13 cellular contexts compared by ENCODE assay signal in the genomic region with DNA sequence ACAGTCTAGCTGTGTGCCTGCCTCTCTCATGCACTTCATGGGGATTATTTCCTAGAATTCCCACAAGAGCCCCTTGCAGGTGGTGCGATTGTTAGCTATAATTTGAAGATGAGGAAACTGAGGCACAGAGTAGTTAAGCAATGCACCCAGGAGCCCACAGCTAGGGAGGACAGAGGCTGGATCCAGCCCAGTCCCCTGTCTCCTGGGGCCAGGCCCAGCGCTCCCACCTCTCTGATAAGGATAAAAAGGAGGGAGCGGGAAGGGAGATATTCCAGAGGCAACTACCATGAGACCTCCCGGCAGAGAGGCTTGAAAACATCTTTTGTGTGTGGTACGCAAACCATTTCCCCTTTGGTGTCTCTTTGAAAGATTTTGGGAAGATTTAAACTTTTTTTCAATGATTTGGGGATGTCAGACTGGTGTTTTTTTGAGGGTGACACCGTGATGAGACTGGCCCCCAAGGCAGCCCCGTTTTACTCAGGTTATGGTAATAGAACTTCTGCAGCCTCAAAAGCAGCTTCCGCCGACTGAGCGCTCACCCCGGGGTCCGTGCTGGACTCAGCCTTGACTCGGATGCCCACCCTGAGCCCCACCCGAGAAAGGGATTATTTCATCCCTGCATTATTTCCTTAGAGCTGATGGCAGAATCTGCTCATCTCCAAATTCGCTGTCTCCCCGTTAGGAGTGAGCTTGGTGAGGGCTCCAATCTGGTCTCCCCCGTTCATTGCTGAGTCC.
DNase-seq lines count a peak whose midpoint lies in the region; ATAC-seq and TF ChIP-seq lines count a peak whose summit lies in the region.
"Had no signal": no experiment of that assay in that cellular context is flagged by ENCODE, and none has a peak within 500 bp of the region (broad histone marks: within the 10 kb centered on the region; RNA-seq: fewer than 3 reads in every experiment).

No MANE protein-coding gene starts in this region.

- TF ChIP-seq POLR2A in gastroesophageal sphincter (IDR thresholded peaks at IDR 0.05) (no peak), ovary (IDR thresholded peaks at IDR 0.05) (no peak)

- H3K36me3 ChIP-seq in cardiac muscle cell (no peaks in the 10 kb centered on the region), gastroesophageal sphincter (no peaks in the 10 kb centered on the region), ovary (no peaks in the 10 kb centered on the region), upper lobe of right lung (no peaks in the 10 kb centered on the region)
- H3K36me3 ChIP-seq: SJSA1 had no signal

- TF ChIP-seq CTCF in cardiac muscle cell (IDR thresholded peaks at IDR 0.05; ENCODE audit: low read depth, low read length), result no peak
- TF ChIP-seq CTCF in gastroesophageal sphincter (IDR thresholded peaks at IDR 0.05), result no peak
- TF ChIP-seq CTCF in ovary (IDR thresholded peaks at IDR 0.05), result no peak
- no peak for TF ChIP-seq CTCF in upper lobe of right lung (IDR thresholded peaks at IDR 0.05)

- H3K9me3 ChIP-seq in cardiac muscle cell (ENCODE audit: low read depth), result no peaks in the 10 kb centered on the region
- no peaks in the 10 kb centered on the region for H3K9me3 ChIP-seq in gastroesophageal sphincter
- H3K9me3 ChIP-seq in ovary, result no peaks in the 10 kb centered on the region
- H3K9me3 ChIP-seq in upper lobe of right lung, result no peaks in the 10 kb centered on the region
- H3K9me3 ChIP-seq: SJSA1 had no signal

- ATAC-seq in left ventricle myocardium superior, result no peak
- no peak for ATAC-seq in gastroesophageal sphincter
- no peak for ATAC-seq in upper lobe of right lung
- no peak for ATAC-seq in HG03095 (IDR thresholded peaks at IDR 0.05; ENCODE audit: unreplicated experiment)
- ATAC-seq: K562 had no signal

- no peak overlapping the region for H3K4me3 ChIP-seq in cardiac muscle cell
- H3K4me3 ChIP-seq in gastroesophageal sphincter, result no peak overlapping the region
- no peak overlapping the region for H3K4me3 ChIP-seq in ovary
- H3K4me3 ChIP-seq in upper lobe of right lung, result no peak overlapping the region
- H3K4me3 ChIP-seq: K562, SJSA1 had no signal

- no peak for TF ChIP-seq EP300 in gastroesophageal sphincter (IDR thresholded peaks at IDR 0.05)
- TF ChIP-seq EP300 in ovary (IDR thresholded peaks at IDR 0.05), result no peak

- no peaks in the 10 kb centered on the region for H3K27me3 ChIP-seq in cardiac muscle cell
- H3K27me3 ChIP-seq in gastroesophageal sphincter, result no peaks in the 10 kb centered on the region
- no peaks in the 10 kb centered on the region for H3K27me3 ChIP-seq in ovary
- no peaks in the 10 kb centered on the region for H3K27me3 ChIP-seq in upper lobe of right lung
- H3K27me3 ChIP-seq: SJSA1 had no signal

- peaks cover 61% of the 10 kb centered on the region for H3K4me1 ChIP-seq in cardiac muscle cell (ENCODE audit: low read depth)
- peaks cover 6 to 68% (median 44%) of the 10 kb centered on the region in 3 donors for H3K4me1 ChIP-seq in gastroesophageal sphincter
- peaks cover 20% of the 10 kb centered on the region for H3K4me1 ChIP-seq in ovary (ENCODE audit: insufficient read depth)
- H3K4me1 ChIP-seq in upper lobe of right lung, result peaks cover 42% of the 10 kb centered on the region

- intact Hi-C loops in left ventricle myocardium superior (cut with micrococcal nuclease) (no loop called here), ovary (cut with DNase I) (loop anchor here (5.0 to 10.0 kb wide), 5 partner anchors 146 to 292 kb away; a partner anchor contains a TSS), upper lobe of right lung (cut with DNase I) (no loop called here)

- DNase-seq in cardiac muscle cell (ENCODE audit: low read depth in 1 of 2, low spot score in 1 of 2) (no peak), left ventricle myocardium superior (no peak), ovary (peak in 3 of 5 donors; percentile 24 to 34 (median 26)), upper lobe of right lung (peak; percentile 40), NCI-H774 (lab: John Stamatoyannopoulos, UW) (no peak), NCI-H2171 treated with DMSO at 0.1 percent for 48 hours (lab: John Stamatoyannopoulos, UW) (no peak)
- DNase-seq: activated CD4-positive, alpha-beta memory T cell treated with anti-CD3 and anti-CD28 coated beads for 36 hours; GOT3; NCI-H1092 treated with DMSO at 0.1 percent for 48 hours had no signal

- H3K27ac ChIP-seq in cardiac muscle cell (peak overlapping the region; percentile 97), gastroesophageal sphincter (peak overlapping the region in 3 of 4 donors; percentile 45 to 87 (median 81)), ovary (peak overlapping the region; percentile 52 to 88), upper lobe of right lung (peak overlapping the region; percentile 90)
- H3K27ac ChIP-seq: SJSA1 had no signal

- 73 to 83% methylated on average over 11 to 17 of the region's 17 CpGs for WGBS in gastroesophageal sphincter (ENCODE audit: low coverage in 1 of 2), 2 donors
- WGBS in ovary, 3 donors, result 63 to 74% (median 68%) methylated on average over 17 of the region's 17 CpGs

Comparison
In these comparisons a context has a peak if more than half of its experiments do, and no peak if none do; other contexts are left out.
1. DNase-seq: peak in ovary (3 of 5) and upper lobe of right lung (single experiment); none in cardiac muscle cell (0 of 2), left ventricle myocardium superior (single experiment), NCI-H774 (single experiment) and NCI-H2171 treated with DMSO at 0.1 percent for 48 hours (single experiment).
2. intact Hi-C loops: an anchor here in ovary (5.0 to 10.0 kb wide); none called in left ventricle myocardium superior and upper lobe of right lung.
3. Peak in every context shown above with its lines, with median percentiles within 50 percentile points of each other: H3K27ac ChIP-seq.